ENCODE assay signal across 17 cellular contexts in the genomic region with DNA sequence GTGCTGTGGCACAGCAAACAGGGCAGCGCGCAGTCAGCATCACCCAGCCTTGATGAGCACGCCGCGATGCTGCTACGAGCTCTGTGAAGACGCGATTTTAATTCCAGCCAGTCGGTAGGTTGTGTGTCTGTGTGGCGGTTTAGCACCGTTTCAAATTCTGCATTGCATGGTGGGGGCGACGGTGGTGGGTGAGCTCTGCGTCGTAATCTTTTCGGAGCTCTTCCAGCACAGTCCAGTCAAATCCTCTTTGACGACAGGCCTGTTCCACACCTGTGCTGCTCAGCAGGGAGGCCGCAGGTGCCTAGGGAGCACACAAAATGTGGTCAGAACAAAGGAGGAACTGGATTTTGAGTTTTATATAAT. TPM values are rescaled to one million over a fixed set of nuclear protein-coding genes. Genes with fewer than 3 reads are reported as not detected.
A peak's percentile ranks its signal among the peaks of the same experiment; 100 is the strongest.
DNase-seq lines count a peak whose midpoint lies in the region; ATAC-seq and TF ChIP-seq lines count a peak whose summit lies in the region.
"Had no signal": no experiment of that assay in that cellular context is flagged by ENCODE, and none has a peak within 500 bp of the region (broad histone marks: within the 10 kb centered on the region; RNA-seq: fewer than 3 reads in every experiment).

No MANE protein-coding gene starts in this region.

- H2AFZ ChIP-seq in neural progenitor cell (replicated peaks) = no peak overlapping the region

- H3K4me1 Mint-ChIP-seq in neural progenitor cell = peaks cover 15% of the 10 kb centered on the region
- H3K4me1 Mint-ChIP-seq: CD14-positive monocyte had no signal

- H3K27me3 ChIP-seq in BLaER1 treated with 17β-estradiol and CSF1 and Interleukin-3, amounts not matched to agents 10 nM and 100 nM = no peaks in the 10 kb centered on the region
- H3K27me3 ChIP-seq in DOHH2 (ENCODE audit: control insufficient read depth, low read length) (no peaks in the 10 kb centered on the region), colonic mucosa (no peaks in the 10 kb centered on the region), neural progenitor cell (no peaks in the 10 kb centered on the region)

- H3K9ac ChIP-seq in BLaER1 treated with 17β-estradiol and CSF1 and Interleukin-3, amounts not matched to agents 10 nM and 100 nM = 0 out of 22 replicates have a peak overlapping the region, but pooled peaks of 2 of the 11 experiments have one; percentile 4 to 29
- H3K9ac ChIP-seq in colonic mucosa (ENCODE audit: low read depth in 2 of 2, low read length in 2 of 2) = no peak overlapping the region
- H3K9ac ChIP-seq in neural progenitor cell = no peak overlapping the region

- no peak for ATAC-seq in HG02642 (IDR thresholded peaks at IDR 0.05; ENCODE audit: poor library complexity, unreplicated experiment)

- H3K27ac ChIP-seq in BLaER1 treated with 17β-estradiol and CSF1 and Interleukin-3, amounts not matched to agents 10 nM and 100 nM = peak overlapping the region in 3 of 11 experiments; percentile 14 to 47 (median 15); a peak in 2 of 22 replicates
- H3K27ac ChIP-seq in DOHH2 (ENCODE audit: low read depth, low read length) (no peak overlapping the region), colonic mucosa (no peak overlapping the region), neural progenitor cell (no peak overlapping the region)

- H3K4me1 ChIP-seq in BLaER1 treated with 17β-estradiol and CSF1 and Interleukin-3, amounts not matched to agents 10 nM and 100 nM = peaks cover 14 to 45% (median 37%) of the 10 kb centered on the region in 10 experiments
- H3K4me1 ChIP-seq in DOHH2 (ENCODE audit: control insufficient read depth, low read length) (peaks cover 22% of the 10 kb centered on the region), colonic mucosa (no peaks in the 10 kb centered on the region), neural progenitor cell (no peaks in the 10 kb centered on the region)

- peak overlapping the region; percentile 5 for H3K27ac Mint-ChIP-seq in neural progenitor cell
- H3K27ac Mint-ChIP-seq: H9 had no signal

- H3K27me3 Mint-ChIP-seq in neural progenitor cell (ENCODE audit: insufficient read depth, low read depth) = peaks cover 12% of the 10 kb centered on the region

- DNase-seq in colonic mucosa = peak; percentile 4
- DNase-seq in neural progenitor cell (ENCODE audit: low spot score) = no peak
- no peak for DNase-seq in NCI-H446 treated with DMSO at 0.1 percent for 48 hours (lab: John Stamatoyannopoulos, UW)
- DNase-seq in NCI-H82 treated with DMSO at 0.1 percent for 48 hours (lab: John Stamatoyannopoulos, UW; ENCODE audit: unreplicated experiment) = no peak
- DNase-seq: ACHN, GF-D8, MM.1S, NCI-H2107, NCI-H2227 treated with DMSO at 0.1 percent for 48 hours had no signal

- no peaks in the 10 kb centered on the region for H3K9me2 ChIP-seq in DOHH2 (replicated peaks; ENCODE audit: control insufficient read depth, low read length)

- H3K79me2 ChIP-seq in DOHH2 (ENCODE audit: control insufficient read depth, low read length) (no peaks in the 10 kb centered on the region), neural progenitor cell (ENCODE audit: low read depth) (no peaks in the 10 kb centered on the region)

- TF ChIP-seq CTCF in DOHH2 (IDR thresholded peaks at IDR 0.05; ENCODE audit: low read depth, low read length, poor library complexity, severe bottlenecking) (no peak), colonic mucosa (IDR thresholded peaks at IDR 0.05) (no peak), neural progenitor cell (IDR thresholded peaks at IDR 0.05) (no peak)

- H3K4me2 ChIP-seq in BLaER1 treated with 17β-estradiol and CSF1 and Interleukin-3, amounts not matched to agents 10 nM and 100 nM = peak overlapping the region in 9 of 11 experiments; percentile 45 to 70 (median 59); a peak in 17 of 22 replicates
- H3K4me2 ChIP-seq in DOHH2 (ENCODE audit: low read length) (peak overlapping the region; percentile 51; the same call in 1 of the 2 replicates), neural progenitor cell (no peak overlapping the region)

- H3K36me3 Mint-ChIP-seq in neural progenitor cell = no peaks in the 10 kb centered on the region
- H3K36me3 Mint-ChIP-seq: CD14-positive monocyte had no signal

- no peaks in the 10 kb centered on the region for H4K20me1 ChIP-seq in BLaER1 treated with 17β-estradiol and CSF1 and Interleukin-3, amounts not matched to agents 10 nM and 100 nM
- no peaks in the 10 kb centered on the region for H4K20me1 ChIP-seq in DOHH2 (ENCODE audit: control insufficient read depth, insufficient read depth, low read depth, low read length)
- no peaks in the 10 kb centered on the region for H4K20me1 ChIP-seq in neural progenitor cell (ENCODE audit: low read depth)

- intact Hi-C loops in colonic mucosa (cut with DNase I) = no loop called here

- H3F3A ChIP-seq in DOHH2 (ENCODE audit: control insufficient read depth, insufficient read depth) = no peaks in the 10 kb centered on the region
- no peaks in the 10 kb centered on the region for H3F3A ChIP-seq in neural progenitor cell (ENCODE audit: low read depth)

- no peaks in the 10 kb centered on the region for H3K36me3 ChIP-seq in BLaER1 treated with 17β-estradiol and CSF1 and Interleukin-3, amounts not matched to agents 10 nM and 100 nM
- H3K36me3 ChIP-seq in DOHH2 (ENCODE audit: control insufficient read depth, low read length) = no peaks in the 10 kb centered on the region
- H3K36me3 ChIP-seq in colonic mucosa = no peaks in the 10 kb centered on the region
- H3K36me3 ChIP-seq in neural progenitor cell = no peaks in the 10 kb centered on the region

- H3K9me3 Mint-ChIP-seq in neural progenitor cell = peaks cover 6% of the 10 kb centered on the region
- H3K9me3 Mint-ChIP-seq: H9 had no signal

- peaks cover 0 to 17% (median 4%) of the 10 kb centered on the region in 11 experiments; a peak in 5 of 22 replicates for H3K9me3 ChIP-seq in BLaER1 treated with 17β-estradiol and CSF1 and Interleukin-3, amounts not matched to agents 10 nM and 100 nM (replicated peaks in 1 of 11)
- no peaks in the 10 kb centered on the region for H3K9me3 ChIP-seq in DOHH2 (ENCODE audit: control insufficient read depth, insufficient read depth, low read length)
- H3K9me3 ChIP-seq in colonic mucosa = no peaks in the 10 kb centered on the region
- H3K9me3 ChIP-seq in neural progenitor cell (ENCODE audit: low read depth) = no peaks in the 10 kb centered on the region

- no peak overlapping the region for H3K4me3 ChIP-seq in BLaER1 treated with 17β-estradiol and CSF1 and Interleukin-3, amounts not matched to agents 10 nM and 100 nM
- H3K4me3 ChIP-seq in DOHH2 (ENCODE audit: low read length) = no peak overlapping the region
- H3K4me3 ChIP-seq in colonic mucosa = no peak overlapping the region
- H3K4me3 ChIP-seq in neural progenitor cell = no peak overlapping the region

- peak overlapping the region; percentile 10 for H3K4me3 Mint-ChIP-seq in neural progenitor cell
- H3K4me3 Mint-ChIP-seq: CD14-positive monocyte, H9 had no signal

RNA-seq across cellular contexts. Expression of a gene that starts 8.6 kb away (rescaled TPM):
- total RNA-seq in colonic mucosa = not detected
- not detected in 2 replicates for total RNA-seq in neural progenitor cell (ENCODE audit: low replicate concordance)
- total RNA-seq: H9; LHCN-M2; T-helper 1 cell treated with Interleukin-12 subunit alpha and Interleukin-12 subunit beta and Interleukin-4 antibody, amounts not matched to agents 30 ng/mL and 1 ng/mL, for 36 hours had no signal

RNA-seq across cellular contexts. Expression of a gene that starts 36.8 kb away (rescaled TPM):
- total RNA-seq in colonic mucosa = not detected
- total RNA-seq in neural progenitor cell (ENCODE audit: low replicate concordance) = not detected in 2 replicates
- total RNA-seq: Daoy; H9; LHCN-M2; T-helper 1 cell treated with Interleukin-12 subunit alpha and Interleukin-12 subunit beta and Interleukin-4 antibody, amounts not matched to agents 30 ng/mL and 1 ng/mL, for 36 hours had no signal
